Comparison of ENCODE assay signal across 14 cellular contexts in the genomic region with DNA sequence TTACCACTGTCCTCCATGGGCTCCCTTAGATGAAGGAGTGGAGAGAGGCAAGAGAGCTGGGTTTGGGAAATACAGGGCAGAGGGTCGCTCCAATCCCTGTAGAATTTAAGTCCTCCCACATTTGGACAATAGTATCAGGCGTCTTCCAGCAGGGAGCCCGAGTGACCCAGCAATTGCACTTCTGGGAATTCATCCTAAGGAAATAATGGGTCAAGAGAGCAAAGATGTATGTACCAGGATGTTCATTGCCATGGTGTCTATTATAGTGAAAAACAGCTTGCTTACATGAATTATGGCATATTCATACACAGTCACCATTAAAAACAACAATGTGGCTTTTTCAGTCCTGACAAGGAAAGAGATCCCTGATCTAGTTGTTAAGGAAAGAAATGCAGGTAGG.
"Had no signal": no experiment of that assay in that cellular context is flagged by ENCODE, and none has a peak within 500 bp of the region (broad histone marks: within the 10 kb centered on the region; RNA-seq: fewer than 3 reads in every experiment).

No MANE protein-coding gene starts in this region.

- H3K4me2 ChIP-seq: neural progenitor cell had no signal

- H2AFZ ChIP-seq: neural progenitor cell had no signal

- DNase-seq: activated CD4-positive, alpha-beta T cell treated with anti-CD3 and anti-CD28 coated beads, Interleukin-2, amount 50 U/mL, for 1 hour; activated CD4-positive, CD25-positive, alpha-beta regulatory T cell; activated CD8-positive, alpha-beta memory T cell treated with anti-CD3 and anti-CD28 coated beads for 24 hours; activated naive CD8-positive, alpha-beta T cell treated with anti-CD3 and anti-CD28 coated beads for 36 hours; kidney glomerular epithelial cell; lower lobe of right lung; naive B cell; posterior cingulate gyrus; small intestine; stimulated activated CD4-positive, alpha-beta T cell treated with anti-CD3 and anti-CD28 coated beads, Interleukin-4, amount 100 ng/mL, for 4 hours; stimulated activated CD8-positive, alpha-beta memory T cell treated with anti-CD3 and anti-CD28 coated beads, Interleukin-4, amount 100 ng/mL, for 48 hours; stimulated activated naive CD4-positive, alpha-beta T cell treated with Interleukin-2 at 50 U/mL for 16 hours; trophoblast cell had no signal

- H3K9me3 ChIP-seq: lower lobe of right lung had no signal

- H3K27ac ChIP-seq: lower lobe of right lung, neural progenitor cell had no signal

- H3K4me3 ChIP-seq: lower lobe of right lung, neural progenitor cell had no signal

- H3K36me3 ChIP-seq: lower lobe of right lung, neural progenitor cell had no signal

- H3K27me3 ChIP-seq: neural progenitor cell had no signal
